Comparison of ENCODE assay signal across 15 cellular contexts in the genomic region with DNA sequence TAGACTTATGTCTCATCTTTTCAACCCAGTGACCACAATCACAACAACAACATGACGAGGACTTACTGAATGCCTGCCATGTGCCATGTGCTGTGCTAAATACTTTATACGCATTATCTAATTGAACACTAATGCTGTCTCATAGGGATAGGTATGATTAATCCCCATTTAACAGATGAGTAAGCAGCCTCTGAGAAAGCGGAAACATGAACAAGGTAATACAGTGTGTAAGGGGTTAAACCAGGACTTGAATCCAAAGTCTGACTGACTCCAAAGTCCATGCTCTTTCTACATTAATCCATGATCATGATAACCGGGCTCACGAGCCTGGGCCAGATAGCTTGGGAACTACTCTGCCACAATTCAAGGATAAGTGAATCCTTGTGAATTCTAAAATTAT.
"Had no signal": no experiment of that assay in that cellular context is flagged by ENCODE, and none has a peak within 500 bp of the region (broad histone marks: within the 10 kb centered on the region; RNA-seq: fewer than 3 reads in every experiment).

No MANE protein-coding gene starts in this region.

- H3K9me3 ChIP-seq: testis, upper lobe of right lung had no signal

- ATAC-seq: left ventricle myocardium superior; stimulated activated naive CD8-positive, alpha-beta T cell treated with anti-CD3 and anti-CD28 coated beads, Interleukin-15, amount 100 ng/mL, for 72 hours; T-cell; upper lobe of right lung had no signal

- H3K27ac ChIP-seq: testis, upper lobe of right lung, VCaP had no signal

- DNase-seq: activated CD4-positive, alpha-beta T cell treated with anti-CD3 and anti-CD28 coated beads for 4 hours; activated naive CD4-positive, alpha-beta T cell treated with anti-CD3 and anti-CD28 coated beads, Interleukin-2, amount 10 ng/mL, durations not matched to agents 7 days and 5 days; cortex of kidney; effector memory CD4-positive, alpha-beta T cell; erythroblast; glutamatergic neuron; left ventricle myocardium superior; nephron progenitor cell; stimulated activated CD4-positive, alpha-beta T cell treated with anti-CD3 and anti-CD28 coated beads, Interleukin-4, amount 100 ng/mL, for 1 hour; stimulated activated naive CD8-positive, alpha-beta T cell treated with anti-CD3 and anti-CD28 coated beads, Interleukin-15, amount 100 ng/mL, for 72 hours; T-cell; T1000; testis; upper lobe of right lung had no signal

- H3K4me1 ChIP-seq: testis, upper lobe of right lung had no signal

- H3K36me3 ChIP-seq: upper lobe of right lung had no signal

- H3K4me3 ChIP-seq: testis, upper lobe of right lung had no signal

- H3K27me3 ChIP-seq: testis, upper lobe of right lung had no signal
